ENCODE assay signal across 10 cellular contexts in the genomic region with DNA sequence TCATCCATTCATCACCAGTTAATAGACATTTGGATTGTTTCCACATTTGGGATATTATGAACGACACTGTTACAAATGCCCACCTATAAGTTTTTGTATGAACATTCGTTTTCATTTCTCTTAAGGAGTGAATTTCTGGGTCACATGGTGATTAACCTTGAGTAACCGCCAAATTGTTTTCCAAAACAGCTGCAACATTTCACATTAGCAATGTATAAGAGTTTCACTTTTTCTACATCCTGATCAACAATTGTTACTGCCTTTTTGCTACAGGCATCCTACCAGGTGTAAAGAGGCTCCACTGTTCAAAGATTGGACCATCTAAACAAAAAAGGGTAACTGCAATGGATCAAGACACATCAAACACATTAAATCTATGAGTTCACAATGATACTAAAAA. TPM values are rescaled to one million over a fixed set of nuclear protein-coding genes. Genes with fewer than 3 reads are reported as not detected.
"Had no signal": no experiment of that assay in that cellular context is flagged by ENCODE, and none has a peak within 500 bp of the region (broad histone marks: within the 10 kb centered on the region; RNA-seq: fewer than 3 reads in every experiment).

No MANE protein-coding gene starts in this region.

- FAIRE-seq: HepG2, HTR-8/SVneo had no signal

- H3K27ac Mint-ChIP-seq: IgD-negative memory B cell had no signal

- DNase-seq: IMR-90, KBM-7, KG1 had no signal

- ATAC-seq: HepG2, K562 had no signal

- H3K4me3 Mint-ChIP-seq: IgD-negative memory B cell had no signal

- H3K27ac ChIP-seq: HL-60, KMS-11 had no signal

- H3K4me1 Mint-ChIP-seq: IgD-negative memory B cell had no signal

- H3K4me3 ChIP-seq: K562 had no signal

- H3K4me2 ChIP-seq: KMS-11 had no signal

- H3K36me3 Mint-ChIP-seq: IgD-negative memory B cell had no signal

RNA-seq across cellular contexts. Expression of gene CPEB1, which starts 52.0 kb away (rescaled TPM):
- total RNA-seq: HT-29 had no signal
